Comparison of ENCODE assay signal across 8 cellular contexts in the genomic region with DNA sequence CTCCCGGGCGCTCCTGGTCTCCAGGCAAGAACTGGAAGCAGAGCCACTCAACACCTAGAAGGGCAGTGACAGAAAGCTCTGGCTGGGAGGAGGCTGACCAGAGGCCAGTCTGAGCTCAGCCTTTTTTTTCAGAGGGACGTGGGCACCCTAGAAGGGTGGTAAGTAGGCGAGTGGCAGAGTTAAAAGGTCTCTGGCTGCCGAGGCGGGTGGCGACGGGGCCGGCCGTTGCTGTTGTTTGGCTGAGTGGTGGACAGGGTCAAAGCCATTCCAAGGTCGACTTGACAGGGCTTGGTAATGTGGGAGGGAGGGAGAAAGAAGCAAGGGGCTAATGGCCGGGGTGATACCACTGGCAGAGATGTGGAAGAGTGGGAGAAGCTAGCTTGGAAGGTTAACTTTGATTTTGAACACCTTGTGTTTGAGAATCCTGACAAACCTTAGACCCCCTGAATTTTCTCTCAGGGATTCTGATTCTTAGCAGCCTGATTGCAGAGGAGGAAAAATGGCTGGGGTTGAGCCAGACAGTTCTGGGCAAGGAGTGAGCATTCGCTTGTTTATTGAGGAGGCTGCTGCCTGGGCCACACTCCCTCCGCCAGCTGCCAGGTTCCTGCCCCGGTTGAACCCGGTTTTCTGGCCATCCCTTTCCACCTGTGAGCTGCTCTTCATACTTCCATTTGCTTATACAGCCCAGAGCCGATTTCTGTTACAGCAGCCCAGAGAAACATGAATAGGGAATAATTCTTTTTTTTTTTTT. TPM values are rescaled to one million over a fixed set of nuclear protein-coding genes. Genes with fewer than 3 reads are reported as not detected.
DNase-seq lines count a peak whose midpoint lies in the region; ATAC-seq, FAIRE-seq and TF ChIP-seq lines count a peak whose summit lies in the region.

No MANE protein-coding gene starts in this region.

- H3K27ac ChIP-seq in K562 (ENCODE audit: extremely low read depth, low read depth, low read length) (peak overlapping the region; percentile 39; the same call in 1 of the 3 replicates), left lung (peak overlapping the region; percentile 63 to 73), thymus (ENCODE audit: low read depth) (no peak overlapping the region)

- WGBS in K562 (ENCODE audit: insufficient coverage, low coverage, missing lambda C conversion rate) = 26% methylated on average over 16 of the region's 17 CpGs
- 52% methylated on average over 17 of the region's 17 CpGs for WGBS in thymus

- H3K27ac Mint-ChIP-seq in activated CD4-positive, alpha-beta T cell treated with anti-CD3 and anti-CD28 coated beads, Interleukin-2, amount 10 ng/mL, durations not matched to agents 24 days and 14 days = peak overlapping the region; percentile 85

- H3K79me2 ChIP-seq in K562 (ENCODE audit: control insufficient read depth, insufficient read depth, low read length) = no peaks in the 10 kb centered on the region

- peak overlapping the region; percentile 87 for H2AFZ ChIP-seq in K562 (ENCODE audit: low read depth, low read length)

- H3K27me3 ChIP-seq in K562 (ENCODE audit: control insufficient read depth in 2 of 2, insufficient read depth in 2 of 2, low read length in 2 of 2) (no peaks in the 10 kb centered on the region), left lung (no peaks in the 10 kb centered on the region), thymus (ENCODE audit: control insufficient read depth, insufficient read depth) (peaks cover 2% of the 10 kb centered on the region)

- H3K9ac ChIP-seq in K562 (ENCODE audit: insufficient read depth in 1 of 2, low read depth in 2 of 2, low read length in 2 of 2) = peak overlapping the region; percentile 53 to 93; a peak in 3 of 4 replicates

- TF ChIP-seq POLR2A in K562 (conservative IDR thresholded peaks at IDR 0.05) = no peak

- peak overlapping the region; percentile 94 for H3K4me3 Mint-ChIP-seq in activated CD4-positive, alpha-beta T cell treated with anti-CD3 and anti-CD28 coated beads, Interleukin-2, amount 10 ng/mL, durations not matched to agents 24 days and 14 days

- peaks cover 14% of the 10 kb centered on the region for H3K27me3 Mint-ChIP-seq in activated CD4-positive, alpha-beta T cell treated with anti-CD3 and anti-CD28 coated beads, Interleukin-2, amount 10 ng/mL, durations not matched to agents 24 days and 14 days

- peak overlapping the region; percentile 87 for H3K4me2 ChIP-seq in K562 (ENCODE audit: insufficient read depth, low read length)

- POLR2A ChIA-PET in K562 (lab: Yijun Ruan, JAX) = interaction anchor here (0.5 to 1.3 kb wide), 7 partner anchors 11 to 41 kb away, joined by 3 to 7 read pairs (median 4); no protein-coding TSS in a partner anchor

- H3K9me3 Mint-ChIP-seq in activated CD4-positive, alpha-beta T cell treated with anti-CD3 and anti-CD28 coated beads, Interleukin-2, amount 10 ng/mL, durations not matched to agents 24 days and 14 days = no peaks in the 10 kb centered on the region

- H3K9me3 ChIP-seq in K562 (replicated peaks; ENCODE audit: control insufficient read depth, insufficient read depth, low read depth, low read length) (no peaks in the 10 kb centered on the region), left lung (no peaks in the 10 kb centered on the region), thymus (ENCODE audit: control insufficient read depth) (no peaks in the 10 kb centered on the region)

- H3K4me1 ChIP-seq in K562 (replicated peaks in 1 of 2; ENCODE audit: control insufficient read depth in 2 of 2, insufficient read depth in 2 of 2, low read length in 2 of 2) = peaks cover 0 to 14% of the 10 kb centered on the region in 2 experiments; a peak in 2 of 5 replicates
- H3K4me1 ChIP-seq in left lung = peaks cover 0 to 8% of the 10 kb centered on the region in 2 donors
- peaks cover 3% of the 10 kb centered on the region for H3K4me1 ChIP-seq in thymus (ENCODE audit: control insufficient read depth, insufficient read depth, low read length)

- intact Hi-C loops in activated CD4-positive, alpha-beta T cell treated with anti-CD3 and anti-CD28 coated beads, Interleukin-2, amount 10 ng/mL, durations not matched to agents 24 days and 14 days (cut with micrococcal nuclease) = loop anchor here (1.0 to 2.0 kb wide), 4 partner anchors 19 to 37 kb away; a partner anchor contains a TSS
- intact Hi-C loops in K562 (cut with micrococcal nuclease) = loop anchor here (5.0 kb wide), 1 partner anchor 36 kb away; a partner anchor contains a TSS
- intact Hi-C loops in left lung (cut with DNase I) = no loop called here

- H3K36me3 Mint-ChIP-seq in activated CD4-positive, alpha-beta T cell treated with anti-CD3 and anti-CD28 coated beads, Interleukin-2, amount 10 ng/mL, durations not matched to agents 24 days and 14 days (ENCODE audit: low read depth) = peaks cover 5% of the 10 kb centered on the region

- CTCF ChIA-PET in K562 (lab: Yijun Ruan, JAX; ENCODE audit: low intra/inter-chr PET ratio) = no interaction called here

- H3K36me3 ChIP-seq in K562 (ENCODE audit: control insufficient read depth, insufficient read depth, low read length) = no peaks in the 10 kb centered on the region
- H3K36me3 ChIP-seq in left lung = peaks cover 0 to 7% of the 10 kb centered on the region in 2 donors
- peaks cover 2% of the 10 kb centered on the region for H3K36me3 ChIP-seq in thymus (ENCODE audit: control insufficient read depth, insufficient read depth)

- TF ChIP-seq CTCF in K562 (IDR thresholded peaks at IDR 0.05 in 2 of 3, conservative IDR thresholded peaks at IDR 0.05 in 1 of 3; ENCODE audit: insufficient read depth in 2 of 3, low read depth in 1 of 3, low read length in 3 of 3) (no peak), left lung (IDR thresholded peaks at IDR 0.05) (no peak)

- H3K9me1 ChIP-seq in K562 (ENCODE audit: control insufficient read depth, insufficient read depth, low read length) = no peaks in the 10 kb centered on the region

- peak overlapping the region; percentile 57 for H3K4me3 ChIP-seq in K562
- H3K4me3 ChIP-seq in left lung = peak overlapping the region; percentile 48 to 56
- H3K4me3 ChIP-seq in thymus (ENCODE audit: low read length) = peak overlapping the region; percentile 47

- DNase-seq in activated CD4-positive, alpha-beta T cell treated with anti-CD3 and anti-CD28 coated beads, Interleukin-2, amount 10 ng/mL, durations not matched to agents 24 days and 14 days = no peak
- DNase-seq in activated CD4-positive, alpha-beta T cell treated with anti-CD3 and anti-CD28 coated beads for 4 hours = no peak
- DNase-seq in K562 (ENCODE audit: extremely low read depth in 1 of 4, low spot score in 3 of 4) = no peak
- DNase-seq in left lung = no peak
- DNase-seq in T-helper 9 cell = no peak

- no peaks in the 10 kb centered on the region for H4K20me1 ChIP-seq in K562 (replicated peaks; ENCODE audit: control insufficient read depth, insufficient read depth, low read length)

- no TSS peak for BruUV-seq in K562 (replicated peaks; lab: Mats Ljungman, UMichigan)

- FAIRE-seq in K562 (lab: Jason Lieb, UNC) = no peak

- in situ Hi-C loops in K562 (cut with MboI) = no loop called here

- peaks cover 21% of the 10 kb centered on the region for H3K4me1 Mint-ChIP-seq in activated CD4-positive, alpha-beta T cell treated with anti-CD3 and anti-CD28 coated beads, Interleukin-2, amount 10 ng/mL, durations not matched to agents 24 days and 14 days

- TF ChIP-seq EP300 in K562 (IDR thresholded peaks at IDR 0.05; ENCODE audit: low read length) = no peak

- ATAC-seq in K562 (peak; percentile 44), left lung (peak; percentile 31), GM21717 (IDR thresholded peaks at IDR 0.05; ENCODE audit: unreplicated experiment) (no peak), GM18511 (IDR thresholded peaks at IDR 0.05; ENCODE audit: unreplicated experiment) (no peak)

- no peak for TF ChIP-seq RAD21 in K562 (CRISPR knock-in tag; conservative IDR thresholded peaks at IDR 0.05 in 1 of 2, IDR thresholded peaks at IDR 0.05 in 1 of 2)

RNA-seq across cellular contexts. Expression of a gene that starts 0.9 kb away (rescaled TPM):
- 0.69 TPM in 1 of 2 replicates, not detected in the other for total RNA-seq in activated CD4-positive, alpha-beta T cell treated with anti-CD3 and anti-CD28 coated beads, Interleukin-2, amount 10 ng/mL, durations not matched to agents 24 days and 14 days
- total RNA-seq in K562 (2011; cell fraction: chromatin; rRNA removed; ENCODE audit: low replicate concordance) = not detected in 2 replicates
- not detected in 2 replicates for total RNA-seq in K562 (2011; cell fraction: nucleolus; rRNA removed)
- not detected in 2 replicates for total RNA-seq in K562 (2011; cell fraction: nucleoplasm; rRNA removed)
- total RNA-seq in K562 (2014; rRNA removed) (not detected in 2 replicates), K562 (2014; rRNA removed; fragmentation: Illumina TruSeq; extraction: Trizol) (not detected in 2 replicates), K562 (2015; rRNA removed; fragmentation: Illumina TruSeq; extraction: Trizol) (not detected in 2 replicates), K562 (2021) (not detected in 2 replicates), left lung (not detected)
- polyA plus RNA-seq in K562 (2011; rRNA removed) (not detected in 2 replicates), K562 (2014; fragmentation: Illumina TruSeq; extraction: Trizol) (not detected in 2 replicates), K562 (2014; fragmentation: Nextera tagmentation; extraction: Ambion mirVana) (under 1 TPM in 1 of 2 experiments, not detected in 1; 0.56 TPM), K562 (2014; rRNA removed) (not detected in 2 replicates), thymus (1.1 TPM)
- polyA plus RNA-seq in K562 (2011; cell fraction: cytosol; rRNA removed) = 1.8 TPM in 1 of 2 replicates, not detected in the other
- 0.38 TPM in 1 of 2 replicates, not detected in the other for polyA plus RNA-seq in K562 (2011; cell fraction: nucleus; rRNA removed)
- polyA plus RNA-seq in K562 (2012) = 0.23 and 1.1 TPM in 2 replicates
- polyA minus RNA-seq in K562 (2011; rRNA and poly(A)+ RNA removed) = not detected in 2 replicates
- polyA minus RNA-seq in K562 (2011; cell fraction: cytosol; rRNA and poly(A)+ RNA removed) = not detected in 2 replicates
- not detected in 2 replicates for polyA minus RNA-seq in K562 (2011; cell fraction: nucleus; rRNA and poly(A)+ RNA removed)

RNA-seq across cellular contexts. Expression of a gene that starts 14.6 kb away (rescaled TPM):
- total RNA-seq in activated CD4-positive, alpha-beta T cell treated with anti-CD3 and anti-CD28 coated beads, Interleukin-2, amount 10 ng/mL, durations not matched to agents 24 days and 14 days = 63.1 and 71.5 TPM in 2 replicates
- total RNA-seq in K562 (2011; cell fraction: chromatin; rRNA removed; ENCODE audit: low replicate concordance) = 40.5 and 66.3 TPM in 2 replicates
- 34.2 and 39.4 TPM in 2 replicates for total RNA-seq in K562 (2011; cell fraction: nucleolus; rRNA removed)
- total RNA-seq in K562 (2011; cell fraction: nucleoplasm; rRNA removed) = 24.4 and 31.9 TPM in 2 replicates
- 1.6 and 1.9 TPM in 2 replicates for total RNA-seq in K562 (2014; rRNA removed)
- total RNA-seq in K562 (2014; rRNA removed; fragmentation: Illumina TruSeq; extraction: Trizol) = 0.61 and 1.8 TPM in 2 replicates
- 2.3 and 3.0 TPM in 2 replicates for total RNA-seq in K562 (2015; rRNA removed; fragmentation: Illumina TruSeq; extraction: Trizol)
- 3.8 and 4.0 TPM in 2 replicates for total RNA-seq in K562 (2021)
- 3.7 and 7.3 TPM in 2 replicates for polyA plus RNA-seq in K562 (2011; rRNA removed)
- polyA plus RNA-seq in K562 (2011; cell fraction: cytosol; rRNA removed) = 2.9 and 4.0 TPM in 2 replicates
- 59.6 and 64.2 TPM in 2 replicates for polyA plus RNA-seq in K562 (2011; cell fraction: nucleus; rRNA removed)
- 5.5 and 18.0 TPM in 2 replicates for polyA plus RNA-seq in K562 (2012)
- polyA plus RNA-seq in K562 (2014; fragmentation: Illumina TruSeq; extraction: Trizol) = 2.0 and 2.6 TPM in 2 replicates
- under 1 TPM; 0.35 to 0.59 TPM for polyA plus RNA-seq in K562 (2014; fragmentation: Nextera tagmentation; extraction: Ambion mirVana)
- 6.1 and 6.2 TPM in 2 replicates for polyA plus RNA-seq in K562 (2014; rRNA removed)
- 1.4 and 2.8 TPM in 2 replicates for polyA minus RNA-seq in K562 (2011; rRNA and poly(A)+ RNA removed)
- 0.76 TPM in 1 of 2 replicates, not detected in the other for polyA minus RNA-seq in K562 (2011; cell fraction: cytosol; rRNA and poly(A)+ RNA removed)
- polyA minus RNA-seq in K562 (2011; cell fraction: nucleus; rRNA and poly(A)+ RNA removed) = 7.1 and 10.0 TPM in 2 replicates
- 10 to 100 TPM; 15.3 to 20.0 TPM for total RNA-seq in left lung
- polyA plus RNA-seq in thymus = 74.1 TPM

RNA-seq across cellular contexts. Expression of a gene that starts 17.9 kb away (rescaled TPM):
- 5.3 and 6.8 TPM in 2 replicates for total RNA-seq in activated CD4-positive, alpha-beta T cell treated with anti-CD3 and anti-CD28 coated beads, Interleukin-2, amount 10 ng/mL, durations not matched to agents 24 days and 14 days
- total RNA-seq in K562 (2011; cell fraction: chromatin; rRNA removed; ENCODE audit: low replicate concordance) = 0.14 and 0.28 TPM in 2 replicates
- 0.17 and 0.39 TPM in 2 replicates for total RNA-seq in K562 (2011; cell fraction: nucleolus; rRNA removed)
- total RNA-seq in K562 (2011; cell fraction: nucleoplasm; rRNA removed) = 0.22 and 0.31 TPM in 2 replicates
- total RNA-seq in K562 (2014; rRNA removed) = 0.05 and 0.08 TPM in 2 replicates
- total RNA-seq in K562 (2014; rRNA removed; fragmentation: Illumina TruSeq; extraction: Trizol) = not detected in 2 replicates
- 0.04 TPM in 2 replicates for total RNA-seq in K562 (2015; rRNA removed; fragmentation: Illumina TruSeq; extraction: Trizol)
- 0.22 TPM in 2 replicates for total RNA-seq in K562 (2021)
- polyA plus RNA-seq in K562 (2011; rRNA removed) = 0.09 TPM in 1 of 2 replicates, not detected in the other
- 0.03 and 0.06 TPM in 2 replicates for polyA plus RNA-seq in K562 (2011; cell fraction: cytosol; rRNA removed)
- 0.11 and 0.27 TPM in 2 replicates for polyA plus RNA-seq in K562 (2011; cell fraction: nucleus; rRNA removed)
- polyA plus RNA-seq in K562 (2012) = 0.52 and 46.0 TPM in 2 replicates
- 0.04 and 0.22 TPM in 2 replicates for polyA plus RNA-seq in K562 (2014; fragmentation: Illumina TruSeq; extraction: Trizol)
- polyA plus RNA-seq in K562 (2014; fragmentation: Nextera tagmentation; extraction: Ambion mirVana) = not detected
- 0.07 and 0.15 TPM in 2 replicates for polyA plus RNA-seq in K562 (2014; rRNA removed)
- polyA minus RNA-seq in K562 (2011; rRNA and poly(A)+ RNA removed) = 0.03 TPM in 1 of 2 replicates, not detected in the other
- 0.36 TPM in 1 of 2 replicates, not detected in the other for polyA minus RNA-seq in K562 (2011; cell fraction: cytosol; rRNA and poly(A)+ RNA removed)
- 0.13 TPM in 1 of 2 replicates, not detected in the other for polyA minus RNA-seq in K562 (2011; cell fraction: nucleus; rRNA and poly(A)+ RNA removed)
- under 1 TPM; 0.29 to 0.73 TPM for total RNA-seq in left lung
- 23.4 TPM for polyA plus RNA-seq in thymus

RNA-seq across cellular contexts. Expression of a gene that starts 19.1 kb away (rescaled TPM):
- 83.2 and 84.7 TPM in 2 replicates for total RNA-seq in activated CD4-positive, alpha-beta T cell treated with anti-CD3 and anti-CD28 coated beads, Interleukin-2, amount 10 ng/mL, durations not matched to agents 24 days and 14 days
- 48.4 and 97.8 TPM in 2 replicates for total RNA-seq in K562 (2011; cell fraction: chromatin; rRNA removed; ENCODE audit: low replicate concordance)
- 53.4 and 65.4 TPM in 2 replicates for total RNA-seq in K562 (2011; cell fraction: nucleolus; rRNA removed)
- total RNA-seq in K562 (2011; cell fraction: nucleoplasm; rRNA removed) = 51.6 and 55.9 TPM in 2 replicates
- total RNA-seq in K562 (2014; rRNA removed) (11.0 and 14.5 TPM in 2 replicates), K562 (2014; rRNA removed; fragmentation: Illumina TruSeq; extraction: Trizol) (7.7 and 10.3 TPM in 2 replicates), K562 (2015; rRNA removed; fragmentation: Illumina TruSeq; extraction: Trizol) (8.9 and 9.8 TPM in 2 replicates), K562 (2021) (15.2 and 15.9 TPM in 2 replicates), left lung (10 to 100 TPM; 67.4 to 75.9 TPM)
- polyA plus RNA-seq in K562 (2011; rRNA removed) (16.3 and 24.8 TPM in 2 replicates), K562 (2014; fragmentation: Illumina TruSeq; extraction: Trizol) (14.4 and 16.2 TPM in 2 replicates), K562 (2014; fragmentation: Nextera tagmentation; extraction: Ambion mirVana) (1 to 10 TPM; 2.7 to 5.3 TPM), K562 (2014; rRNA removed) (19.0 and 31.0 TPM in 2 replicates), thymus (299 TPM)
- polyA plus RNA-seq in K562 (2011; cell fraction: cytosol; rRNA removed) = 9.9 and 12.5 TPM in 2 replicates
- 89.3 and 120 TPM in 2 replicates for polyA plus RNA-seq in K562 (2011; cell fraction: nucleus; rRNA removed)
- 10.9 and 32.8 TPM in 2 replicates for polyA plus RNA-seq in K562 (2012)
- polyA minus RNA-seq in K562 (2011; rRNA and poly(A)+ RNA removed) = 3.2 and 3.7 TPM in 2 replicates
- polyA minus RNA-seq in K562 (2011; cell fraction: cytosol; rRNA and poly(A)+ RNA removed) = 1.8 and 4.8 TPM in 2 replicates
- 11.0 and 14.1 TPM in 2 replicates for polyA minus RNA-seq in K562 (2011; cell fraction: nucleus; rRNA and poly(A)+ RNA removed)

RNA-seq across cellular contexts. Expression of a gene that starts 33.8 kb away (rescaled TPM):
- total RNA-seq in activated CD4-positive, alpha-beta T cell treated with anti-CD3 and anti-CD28 coated beads, Interleukin-2, amount 10 ng/mL, durations not matched to agents 24 days and 14 days = 62.1 and 63.0 TPM in 2 replicates
- 0.30 TPM in 1 of 2 replicates, not detected in the other for total RNA-seq in K562 (2011; cell fraction: chromatin; rRNA removed; ENCODE audit: low replicate concordance)
- 1.3 and 1.4 TPM in 2 replicates for total RNA-seq in K562 (2011; cell fraction: nucleolus; rRNA removed)
- total RNA-seq in K562 (2011; cell fraction: nucleoplasm; rRNA removed) = 0.46 TPM in 1 of 2 replicates, not detected in the other
- total RNA-seq in K562 (2014; rRNA removed) (2.4 and 3.7 TPM in 2 replicates), K562 (2014; rRNA removed; fragmentation: Illumina TruSeq; extraction: Trizol) (not detected in 2 replicates), K562 (2015; rRNA removed; fragmentation: Illumina TruSeq; extraction: Trizol) (not detected in 2 replicates), K562 (2021) (2.6 and 4.0 TPM in 2 replicates), left lung (100 to 1,000 TPM; 130 to 256 TPM)
- polyA plus RNA-seq in K562 (2011; rRNA removed) (0.17 and 0.27 TPM in 2 replicates), K562 (2014; fragmentation: Illumina TruSeq; extraction: Trizol) (not detected in 2 replicates), K562 (2014; fragmentation: Nextera tagmentation; extraction: Ambion mirVana) (under 1 TPM in 1 of 2 experiments, not detected in 1; 0.03 TPM), K562 (2014; rRNA removed) (2.7 and 2.8 TPM in 2 replicates), thymus (156 TPM)
- polyA plus RNA-seq in K562 (2011; cell fraction: cytosol; rRNA removed) = 1.0 and 5.9 TPM in 2 replicates
- polyA plus RNA-seq in K562 (2011; cell fraction: nucleus; rRNA removed) = 0.77 and 1.7 TPM in 2 replicates
- polyA plus RNA-seq in K562 (2012) = 2.1 and 4.6 TPM in 2 replicates
- not detected in 2 replicates for polyA minus RNA-seq in K562 (2011; rRNA and poly(A)+ RNA removed)
- not detected in 2 replicates for polyA minus RNA-seq in K562 (2011; cell fraction: cytosol; rRNA and poly(A)+ RNA removed)
- polyA minus RNA-seq in K562 (2011; cell fraction: nucleus; rRNA and poly(A)+ RNA removed) = 0.67 and 0.94 TPM in 2 replicates

Comparison
In these comparisons a context has a peak if more than half of its experiments do, and no peak if none do; other contexts are left out.
1. ATAC-seq: peak in K562 (single experiment) and left lung (single experiment); none in GM21717 (single experiment) and GM18511 (single experiment).
2. intact Hi-C loops: an anchor here in activated CD4-positive, alpha-beta T cell treated with anti-CD3 and anti-CD28 coated beads, Interleukin-2, amount 10 ng/mL, durations not matched to agents 24 days and 14 days (1.0 to 2.0 kb wide) and K562 (5.0 kb wide); none called in left lung.
3. Peak in every context shown above with its lines, with median percentiles within 50 percentile points of each other: H3K4me3 ChIP-seq.